In the genomic region with DNA sequence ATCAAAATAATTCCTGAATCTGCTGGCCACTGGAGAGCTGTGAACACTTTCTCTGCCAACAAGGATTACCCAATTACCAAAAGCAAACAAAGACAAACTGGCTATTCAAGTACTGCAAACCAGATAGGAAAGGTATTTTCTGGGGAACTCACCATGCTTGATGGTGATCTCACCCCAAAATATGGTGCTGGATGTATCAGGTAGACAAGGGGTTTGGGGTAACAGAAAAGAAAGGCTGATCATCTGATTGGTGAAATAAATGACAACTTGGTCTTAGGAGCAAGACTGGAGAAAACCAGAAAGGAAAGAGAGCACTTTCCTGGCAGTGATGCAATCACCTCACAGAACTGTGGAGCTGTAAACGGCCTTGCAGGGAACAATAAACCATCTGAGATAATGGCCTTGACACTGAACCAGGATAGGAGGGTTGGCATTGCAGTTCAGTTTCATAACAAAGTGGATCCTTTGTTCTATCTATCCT, we compare ENCODE assay signal across 8 cellular contexts. TPM values are rescaled to one million over a fixed set of nuclear protein-coding genes. Genes with fewer than 3 reads are reported as not detected.
DNase-seq lines count a peak whose midpoint lies in the region; ATAC-seq and TF ChIP-seq lines count a peak whose summit lies in the region.

No MANE protein-coding gene starts in this region.

- peak; percentile 53 for TF ChIP-seq EP300 in transverse colon (IDR thresholded peaks at IDR 0.05; ENCODE audit: low read depth)

- POLR2A ChIA-PET in naive thymus-derived CD4-positive, alpha-beta T cell (lab: Charles Lee) = no interaction called here

- in situ Hi-C loops in transverse colon (cut with MboI; ENCODE audit: low pct_ligation_motif_present in 1 of 4, low pct_unique_long_range_greater_than_20kb in 1 of 4, low sequenced_read_pairs in 3 of 4) = no loop called here

- CTCF ChIA-PET in naive thymus-derived CD4-positive, alpha-beta T cell (lab: Charles Lee) = interaction anchor here (0.9 kb wide), 1 partner anchor 138 kb away, joined by 4 read pairs; a partner anchor contains a TSS

- whole genome bisulfite sequencing in transverse colon (ENCODE audit: low coverage in 1 of 2), 2 donors = 17 to 24% methylated on average over 1 of the region's 1 CpG

- no peaks in the 10 kb centered on the region for H3K9me3 Mint-ChIP-seq in naive thymus-derived CD4-positive, alpha-beta T cell

- H3K4me3 ChIP-seq in adipocyte (ENCODE audit: low read length) (no peak overlapping the region), transverse colon (no peak overlapping the region)
- no peak overlapping the region for H3K4me3 ChIP-seq in naive thymus-derived CD4-positive, alpha-beta T cell (ENCODE audit: low read length)

- H3K4me3 Mint-ChIP-seq in naive thymus-derived CD4-positive, alpha-beta T cell = no peak overlapping the region

- H3K36me3 ChIP-seq in adipocyte (ENCODE audit: control insufficient read depth, insufficient read depth, low read length, severe bottlenecking) (peaks cover 69% of the 10 kb centered on the region), transverse colon (peaks cover 0 to 63% (median 26%) of the 10 kb centered on the region in 4 donors)
- peaks cover 16 to 76% (median 21%) of the 10 kb centered on the region in 3 experiments for H3K36me3 ChIP-seq in naive thymus-derived CD4-positive, alpha-beta T cell (ENCODE audit: control insufficient read depth in 2 of 3, insufficient read depth in 3 of 3, low read length in 3 of 3)

- no peak for TF ChIP-seq POLR2A in transverse colon (IDR thresholded peaks at IDR 0.05)

- H3K27ac Mint-ChIP-seq in naive thymus-derived CD4-positive, alpha-beta T cell = no peak overlapping the region

- H3K27me3 Mint-ChIP-seq in naive thymus-derived CD4-positive, alpha-beta T cell = no peaks in the 10 kb centered on the region

- DNase-seq in NCI-H1092 treated with DMSO at 0.1 percent for 48 hours (lab: John Stamatoyannopoulos, UW) (peak; percentile 39), NCI-H1092 (lab: John Stamatoyannopoulos, UW) (no peak), adipocyte (ENCODE audit: low read depth) (peak; percentile 73), hippocampal formation (lab: John Stamatoyannopoulos, UW) (peak; percentile 24 to 54), transverse colon (peak; percentile 48), DMS 273 treated with DMSO at 0.1 percent for 48 hours (lab: John Stamatoyannopoulos, UW) (no peak)
- no peak for DNase-seq in naive thymus-derived CD4-positive, alpha-beta T cell

- peaks cover 0 to 3% (median under 1%) of the 10 kb centered on the region in 7 donors for H3K4me1 Mint-ChIP-seq in naive thymus-derived CD4-positive, alpha-beta T cell

- H3K9ac ChIP-seq in adipocyte (ENCODE audit: low read length) = no peak overlapping the region

- H3K9me3 ChIP-seq in adipocyte (ENCODE audit: control insufficient read depth, low read length) (no peaks in the 10 kb centered on the region), transverse colon (no peaks in the 10 kb centered on the region)
- H3K9me3 ChIP-seq in naive thymus-derived CD4-positive, alpha-beta T cell (ENCODE audit: control insufficient read depth in 2 of 3, low read length in 3 of 3) = no peaks in the 10 kb centered on the region

- H3K36me3 Mint-ChIP-seq in naive thymus-derived CD4-positive, alpha-beta T cell = peaks cover 11 to 48% (median 18%) of the 10 kb centered on the region in 5 donors

- peak overlapping the region; percentile 78 to 88 (median 79) for H3K27ac ChIP-seq in transverse colon
- no peak overlapping the region for H3K27ac ChIP-seq in naive thymus-derived CD4-positive, alpha-beta T cell (ENCODE audit: low read depth, low read length)

- peaks cover 16% of the 10 kb centered on the region for H3K4me1 ChIP-seq in adipocyte (ENCODE audit: control insufficient read depth, insufficient read depth, low read length)
- peaks cover 14 to 23% (median 18%) of the 10 kb centered on the region in 4 donors for H3K4me1 ChIP-seq in transverse colon
- H3K4me1 ChIP-seq in naive thymus-derived CD4-positive, alpha-beta T cell (ENCODE audit: control insufficient read depth in 2 of 2, insufficient read depth in 2 of 2, low read length in 2 of 2) = no peaks in the 10 kb centered on the region

- intact Hi-C loops in transverse colon (cut with DNase I; ENCODE audit: low total_unique reads) = no loop called here
- intact Hi-C loops in naive thymus-derived CD4-positive, alpha-beta T cell (cut with micrococcal nuclease) = no loop called here

- no peaks in the 10 kb centered on the region for H3K27me3 ChIP-seq in adipocyte (replicated peaks; ENCODE audit: control insufficient read depth, insufficient read depth, low read length)
- H3K27me3 ChIP-seq in transverse colon = no peaks in the 10 kb centered on the region
- H3K27me3 ChIP-seq in naive thymus-derived CD4-positive, alpha-beta T cell (ENCODE audit: control insufficient read depth in 2 of 2, insufficient read depth in 2 of 2, low read length in 2 of 2) = no peaks in the 10 kb centered on the region

- no peak for TF ChIP-seq CTCF in transverse colon (IDR thresholded peaks at IDR 0.05)

- ATAC-seq in naive thymus-derived CD4-positive, alpha-beta T cell = no peak
- no peak for ATAC-seq in HG02678 (IDR thresholded peaks at IDR 0.05; ENCODE audit: unreplicated experiment)

RNA-seq across cellular contexts. Expression of a gene that starts 31.0 kb away (rescaled TPM):
- not detected for total RNA-seq in transverse colon
- not detected for total RNA-seq in naive thymus-derived CD4-positive, alpha-beta T cell
- polyA plus RNA-seq in naive thymus-derived CD4-positive, alpha-beta T cell = not detected

RNA-seq across cellular contexts. Expression of a gene that starts 37.2 kb away (rescaled TPM):
- 10 to 100 TPM; 22.4 to 37.0 (median 34.1) TPM for total RNA-seq in transverse colon
- total RNA-seq in naive thymus-derived CD4-positive, alpha-beta T cell = 10 to 100 TPM; 25.1 to 45.2 (median 40.7) TPM
- polyA plus RNA-seq in naive thymus-derived CD4-positive, alpha-beta T cell = 10 to 100 TPM; 30.9 to 34.2 TPM

RNA-seq across cellular contexts. Expression of a gene that starts 39.0 kb away (rescaled TPM):
- total RNA-seq in transverse colon = 10 to 100 TPM in 2 of 4 donors, 1 to 10 TPM in 2; 6.8 to 20.9 (median 10.3) TPM
- total RNA-seq in naive thymus-derived CD4-positive, alpha-beta T cell = 10 to 100 TPM; 21.8 to 29.7 (median 23.0) TPM
- polyA plus RNA-seq in naive thymus-derived CD4-positive, alpha-beta T cell = 1 to 10 TPM; 4.9 to 6.6 TPM

Comparison
In these comparisons a context has a peak if more than half of its experiments do, and no peak if none do; other contexts are left out.
1. DNase-seq: peak in NCI-H1092 treated with DMSO at 0.1 percent for 48 hours (single experiment), adipocyte (single experiment), hippocampal formation (2 of 2) and transverse colon (single experiment); none in NCI-H1092 (single experiment), naive thymus-derived CD4-positive, alpha-beta T cell (0 of 9) and DMS 273 treated with DMSO at 0.1 percent for 48 hours (single experiment).